Comparison of ENCODE assay signal across 17 cellular contexts in genomic region chr1:211734359-211734758, GRCh38. TPM values are rescaled to one million over a fixed set of nuclear protein-coding genes. Genes with fewer than 3 reads are reported as not detected.
DNase-seq lines count a peak whose midpoint lies in the region; ATAC-seq, FAIRE-seq and TF ChIP-seq lines count a peak whose summit lies in the region.
"Had no signal": no experiment of that assay in that cellular context is flagged by ENCODE, and none has a peak within 500 bp of the region (broad histone marks: within the 10 kb centered on the region; RNA-seq: fewer than 3 reads in every experiment).

No MANE protein-coding gene starts in this region.

- no peaks in the 10 kb centered on the region for H3K36me3 ChIP-seq in GM12878 (ENCODE audit: control insufficient read depth in 2 of 2, insufficient read depth in 2 of 2, low read length in 1 of 2)
- H3K36me3 ChIP-seq: BLaER1 treated with 17β-estradiol and CSF1 and Interleukin-3, amounts not matched to agents 10 nM and 100 nM; gastroesophageal sphincter; SJSA1 had no signal

- no peaks in the 10 kb centered on the region for H3K36me3 Mint-ChIP-seq in osteocyte (ENCODE audit: unreplicated experiment)
- H3K36me3 Mint-ChIP-seq: naive B cell; stimulated activated memory B cell treated with anti-CD40 and anti-IgM and Interleukin-4, amounts not matched to agents 10 μg/mL and 1 μg/mL and 100 μg/mL, for 72 hours had no signal

- no peak for TF ChIP-seq RAD21 in GM12878 (IDR thresholded peaks at IDR 0.05; ENCODE audit: insufficient read depth, low read depth, low read length)

- no TSS peak for BruUV-seq in GM12878 (replicated peaks; lab: Mats Ljungman, UMichigan)

- intact Hi-C loops in GM12878 (cut with micrococcal nuclease; ENCODE audit: unreplicated experiment), result no loop called here
- intact Hi-C loops in right cardiac atrium (cut with DNase I), result no loop called here
- intact Hi-C loops in posterior vena cava (cut with DNase I), result loop anchor here in 1 of 2 donors (5.0 kb wide), 1 partner anchor 1202 kb away; no protein-coding TSS in a partner anchor

- H4K20me1 ChIP-seq in GM12878 (ENCODE audit: control insufficient read depth, insufficient read depth), result no peaks in the 10 kb centered on the region

- no peak overlapping the region for H3K4me2 ChIP-seq in GM12878 (ENCODE audit: control insufficient read depth, insufficient read depth)
- H3K4me2 ChIP-seq: BLaER1 treated with 17β-estradiol and CSF1 and Interleukin-3, amounts not matched to agents 10 nM and 100 nM had no signal

- RAD21 ChIA-PET in GM12878 (lab: Charles Lee; ENCODE audit: unreplicated experiment), result no interaction called here

- H3K9me3 Mint-ChIP-seq in osteocyte (ENCODE audit: unreplicated experiment), result no peaks in the 10 kb centered on the region
- H3K9me3 Mint-ChIP-seq: naive B cell; stimulated activated memory B cell treated with anti-CD40 and anti-IgM and Interleukin-4, amounts not matched to agents 10 μg/mL and 1 μg/mL and 100 μg/mL, for 72 hours; T-helper 2 cell treated with Interferon-gamma antibody and Interleukin-4, amounts not matched to agents 5 μg/mL and 100 μg/mL, for 36 hours had no signal

- H3K27me3 Mint-ChIP-seq in osteocyte (ENCODE audit: unreplicated experiment), result no peaks in the 10 kb centered on the region

- no peaks in the 10 kb centered on the region for H3K79me2 ChIP-seq in GM12878 (ENCODE audit: control insufficient read depth, insufficient read depth, low read length)

- POLR2A ChIA-PET in GM12878 (lab: Charles Lee), result no interaction called here

- peak overlapping the region; percentile 12 for H3K27ac Mint-ChIP-seq in osteocyte (ENCODE audit: unreplicated experiment)
- H3K27ac Mint-ChIP-seq: naive B cell; progenitor cell of endocrine pancreas; stimulated activated memory B cell treated with anti-CD40 and anti-IgM and Interleukin-4, amounts not matched to agents 10 μg/mL and 1 μg/mL and 100 μg/mL, for 72 hours; T-helper 2 cell treated with Interferon-gamma antibody and Interleukin-4, amounts not matched to agents 5 μg/mL and 100 μg/mL, for 36 hours had no signal

- H3K4me1 Mint-ChIP-seq in osteocyte (ENCODE audit: unreplicated experiment), result peaks cover 45% of the 10 kb centered on the region

- H3K9me3 ChIP-seq in GM12878 (replicated peaks; ENCODE audit: control insufficient read depth, insufficient read depth, low read length) (no peaks in the 10 kb centered on the region), right cardiac atrium (ENCODE audit: control insufficient read depth, low read length) (no peaks in the 10 kb centered on the region)
- H3K9me3 ChIP-seq: BLaER1 treated with 17β-estradiol and CSF1 and Interleukin-3, amounts not matched to agents 10 nM and 100 nM; gastroesophageal sphincter; SJSA1 had no signal

- H3K27ac ChIP-seq in GM12878 (ENCODE audit: control insufficient read depth, insufficient read depth) (no peak overlapping the region), right cardiac atrium (ENCODE audit: low read length) (no peak overlapping the region)
- H3K27ac ChIP-seq: BLaER1 treated with 17β-estradiol and CSF1 and Interleukin-3, amounts not matched to agents 10 nM and 100 nM; gastroesophageal sphincter; SJSA1 had no signal

- in situ Hi-C loops in GM12878 (cut with MboI), result no loop called here

- H2AFZ ChIP-seq in GM12878 (ENCODE audit: control insufficient read depth, low read depth, low read length), result no peak overlapping the region

- 57% methylated on average over 9 of the region's 9 CpGs for WGBS in GM12878 (ENCODE audit: insufficient coverage, insufficient replicate concordance, low lambda C conversion rate, missing lambda C conversion rate)
- WGBS in right cardiac atrium, result 74% methylated on average over 9 of the region's 9 CpGs

- CTCF ChIA-PET in GM12878 (lab: Yijun Ruan, JAX), result interaction anchor here (0.7 to 5.8 kb wide), 2 partner anchors 36 to 90 kb away, joined by 3 to 26 read pairs; no protein-coding TSS in a partner anchor

- no peak overlapping the region for H3K4me3 Mint-ChIP-seq in osteocyte (ENCODE audit: unreplicated experiment)
- H3K4me3 Mint-ChIP-seq: naive B cell; stimulated activated memory B cell treated with anti-CD40 and anti-IgM and Interleukin-4, amounts not matched to agents 10 μg/mL and 1 μg/mL and 100 μg/mL, for 72 hours; T-helper 2 cell treated with Interferon-gamma antibody and Interleukin-4, amounts not matched to agents 5 μg/mL and 100 μg/mL, for 36 hours had no signal

- TF ChIP-seq POLR2A in GM12878 (IDR thresholded peaks at IDR 0.05; ENCODE audit: low read depth, low read length), result no peak

- peak; percentile 7 for FAIRE-seq in GM12878 (lab: Jason Lieb, UNC)

- no peak for ATAC-seq in GM12878
- no peak for ATAC-seq in right cardiac atrium
- ATAC-seq: gastroesophageal sphincter; stimulated activated memory B cell treated with anti-CD40 and anti-IgM and Interleukin-4, amounts not matched to agents 10 μg/mL and 1 μg/mL and 100 μg/mL, for 72 hours had no signal

- TF ChIP-seq EP300 in GM12878 (IDR thresholded peaks at IDR 0.05; ENCODE audit: borderline replicate concordance in 1 of 2, control insufficient read depth in 1 of 2, low read depth in 2 of 2, low read length in 2 of 2), result no peak

- no peak overlapping the region for H3K9ac ChIP-seq in GM12878 (ENCODE audit: control insufficient read depth, insufficient read depth, low read length)
- H3K9ac ChIP-seq: BLaER1 treated with 17β-estradiol and CSF1 and Interleukin-3, amounts not matched to agents 10 nM and 100 nM had no signal

- peaks cover 20% of the 10 kb centered on the region for H3K4me1 ChIP-seq in GM12878 (ENCODE audit: control insufficient read depth, insufficient read depth, low read length)
- H3K4me1 ChIP-seq in right cardiac atrium (ENCODE audit: control insufficient read depth, insufficient read depth, low read length), result no peaks in the 10 kb centered on the region

- H3K4me3 ChIP-seq in GM12878 (no peak overlapping the region), right cardiac atrium (ENCODE audit: low read length) (no peak overlapping the region)
- H3K4me3 ChIP-seq: BLaER1 treated with 17β-estradiol and CSF1 and Interleukin-3, amounts not matched to agents 10 nM and 100 nM; gastroesophageal sphincter; SJSA1 had no signal

- DNase-seq in DMS53 treated with DMSO at 0.1 percent for 48 hours (lab: John Stamatoyannopoulos, UW; ENCODE audit: unreplicated experiment) (peak; percentile 97), NCI-H2107 treated with DMSO at 0.1 percent for 48 hours (lab: John Stamatoyannopoulos, UW; ENCODE audit: unreplicated experiment) (peak; percentile 95), GM12878 (ENCODE audit: low read depth, low spot score) (no peak), osteocyte (ENCODE audit: extremely low spot score, unreplicated experiment) (no peak), right cardiac atrium (no peak), posterior vena cava (ENCODE audit: low spot score) (no peak)
- DNase-seq in activated effector memory CD4-positive, alpha-beta T cell treated with Interleukin-2 at 50 U/mL for 16 hours, result no peak
- DNase-seq: activated gamma-delta T cell, naive B cell, NCI-H1930, trophoblast cell had no signal

- SMC1A ChIA-PET in GM12878 (lab: Charles Lee; ENCODE audit: uncharacterized antibody, unreplicated experiment), result interaction anchor here (0.7 to 1.2 kb wide), 4 partner anchors 32 to 111 kb away, joined by 3 read pairs; no protein-coding TSS in a partner anchor

- TF ChIP-seq CTCF in GM12878 (IDR thresholded peaks at IDR 0.05 in 2 of 3, conservative IDR thresholded peaks at IDR 0.05 in 1 of 3; ENCODE audit: control insufficient read depth in 2 of 3, extremely low read depth in 1 of 3, insufficient read depth in 1 of 3, low read depth in 3 of 3, low read length in 3 of 3), result no peak
- no peak for TF ChIP-seq CTCF in osteocyte (IDR thresholded peaks at IDR 0.05)

- no peaks in the 10 kb centered on the region for H3K27me3 ChIP-seq in GM12878 (replicated peaks in 1 of 2; ENCODE audit: control insufficient read depth in 2 of 2, insufficient read depth in 2 of 2, low read length in 1 of 2)
- H3K27me3 ChIP-seq in right cardiac atrium (ENCODE audit: control insufficient read depth, insufficient read depth), result no peaks in the 10 kb centered on the region
- H3K27me3 ChIP-seq: BLaER1 treated with 17β-estradiol and CSF1 and Interleukin-3, amounts not matched to agents 10 nM and 100 nM; SJSA1 had no signal

TF ChIP-seq in GM12878, 131 proteins besides CTCF, POLR2A, EP300 and RAD21 (continues in another document):
- no peak for TF ChIP-seq MAX (IDR thresholded peaks at IDR 0.05; ENCODE audit: low read depth, low read length)
- TF ChIP-seq CREM (IDR thresholded peaks at IDR 0.05; ENCODE audit: low read depth), result no peak

RNA-seq across cellular contexts. Expression of gene NEK2, which starts 58.9 kb away (rescaled TPM):
- total RNA-seq in GM12878 (2013; cell fraction: nucleolus; rRNA removed), result 15.1 and 16.4 TPM in 2 replicates
- total RNA-seq in GM12878 (2014; rRNA removed) (33.0 and 37.0 TPM in 2 replicates), GM12878 (2014; rRNA removed; fragmentation: Illumina TruSeq; extraction: Trizol) (45.1 and 47.1 TPM in 2 replicates), GM12878 (2021) (28.7 TPM in 2 replicates), osteocyte (3.9 and 4.4 TPM in 2 replicates), right cardiac atrium (under 1 TPM in 3 of 4 donors, not detected in 1; 0.25 to 0.80 (median 0.44) TPM), posterior vena cava (not detected)
- polyA plus RNA-seq in GM12878 (2011; ENCODE audit: low read depth), result 11.4 TPM
- polyA plus RNA-seq in GM12878 (2011; rRNA removed) (40.9 and 69.0 TPM in 2 replicates), GM12878 (2014; fragmentation: Illumina TruSeq; extraction: Trizol) (39.4 and 40.8 TPM in 2 replicates), GM12878 (2014; fragmentation: Nextera tagmentation; extraction: Ambion mirVana) (10 to 100 TPM; 16.7 to 21.3 TPM), GM12878 (2014; rRNA removed) (27.3 and 31.0 TPM in 2 replicates), GM12878 (2016; fragmentation: Nextera tagmentation; extraction: Ambion mirVana) (10 to 100 TPM; 46.8 to 49.7 TPM), right cardiac atrium (not detected)
- 20.4 and 22.7 TPM in 2 replicates for polyA plus RNA-seq in GM12878 (2011; cell fraction: cytosol; rRNA removed)
- polyA plus RNA-seq in GM12878 (2011; cell fraction: nucleus; rRNA removed), result 18.6 and 27.3 TPM in 2 replicates
- 11.8 and 19.8 TPM in 2 replicates for polyA plus RNA-seq in GM12878 (2012)
- 34.3 and 49.5 TPM in 2 replicates for polyA minus RNA-seq in GM12878 (2011; rRNA and poly(A)+ RNA removed)
- 15.4 and 17.8 TPM in 2 replicates for polyA minus RNA-seq in GM12878 (2011; cell fraction: cytosol; rRNA and poly(A)+ RNA removed)
- polyA minus RNA-seq in GM12878 (2011; cell fraction: nucleus; rRNA and poly(A)+ RNA removed), result 12.2 and 17.8 TPM in 2 replicates

Comparison
In these comparisons a context has a peak if more than half of its experiments do, and no peak if none do; other contexts are left out.
1. DNase-seq: peak in DMS53 treated with DMSO at 0.1 percent for 48 hours (single experiment) and NCI-H2107 treated with DMSO at 0.1 percent for 48 hours (single experiment); none in GM12878 (single experiment), osteocyte (single experiment), activated effector memory CD4-positive, alpha-beta T cell treated with Interleukin-2 at 50 U/mL for 16 hours (single experiment), right cardiac atrium (0 of 3) and posterior vena cava (single experiment).